8 cellular contexts compared by ENCODE assay signal in the genomic region with DNA sequence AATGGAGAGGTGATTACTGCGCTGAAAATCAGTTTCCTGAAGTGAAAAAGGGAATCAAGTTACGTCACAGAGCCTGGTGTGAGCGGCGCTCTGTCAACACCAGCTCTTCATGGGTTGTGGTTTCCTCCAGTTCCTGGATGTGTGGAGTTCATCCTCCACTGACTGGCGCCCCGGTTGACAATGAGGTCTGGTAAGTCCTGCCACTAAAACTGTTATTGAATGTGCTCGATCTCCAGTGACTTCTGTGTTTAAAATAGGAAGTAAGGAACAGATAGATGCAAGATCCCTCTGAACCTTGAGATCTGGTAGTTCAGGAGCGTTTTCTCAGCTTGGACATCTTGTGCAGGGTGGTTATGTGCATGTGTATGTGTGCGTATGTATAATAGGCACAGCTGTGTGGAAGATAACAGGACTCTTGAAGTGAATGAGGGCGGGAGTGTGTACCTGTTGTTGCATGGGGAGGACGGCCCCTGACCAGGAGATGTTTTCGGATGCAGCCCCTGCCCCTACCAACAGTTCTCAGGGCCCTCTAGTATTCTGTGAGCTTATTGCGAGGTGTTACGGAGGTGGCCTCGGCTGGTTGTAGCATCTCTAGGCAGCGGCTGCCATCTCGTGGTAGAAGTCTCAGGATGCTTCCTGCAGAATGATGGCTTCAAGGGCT. TPM values are rescaled to one million over a fixed set of nuclear protein-coding genes. Genes with fewer than 3 reads are reported as not detected.
DNase-seq lines count a peak whose midpoint lies in the region; ATAC-seq and TF ChIP-seq lines count a peak whose summit lies in the region.

No MANE protein-coding gene starts in this region.

- 29% methylated on average over 17 of the region's 17 CpGs for WGBS in esophagus muscularis mucosa

- intact Hi-C loops in esophagus muscularis mucosa (cut with DNase I) (loop anchor here (2.0 to 5.0 kb wide), 2 partner anchors 77 to 244 kb away; no protein-coding TSS in a partner anchor), natural killer cell (cut with micrococcal nuclease) (loop anchor here (1.0 kb wide), 2 partner anchors 244 to 420 kb away; no protein-coding TSS in a partner anchor)

- peaks cover 0 to 3% (median 1%) of the 10 kb centered on the region in 4 donors for H3K4me1 ChIP-seq in esophagus muscularis mucosa

- no peaks in the 10 kb centered on the region for H3K27me3 ChIP-seq in esophagus muscularis mucosa

- H3K9me3 ChIP-seq in esophagus muscularis mucosa: no peaks in the 10 kb centered on the region

- H3K9me3 Mint-ChIP-seq in natural killer cell: no peaks in the 10 kb centered on the region

- TF ChIP-seq EP300 in esophagus muscularis mucosa (IDR thresholded peaks at IDR 0.05): no peak

- peak; percentile 93 for ATAC-seq in GM19455 (IDR thresholded peaks at IDR 0.05; ENCODE audit: unreplicated experiment)
- peak; percentile 83 for ATAC-seq in HG03558 (IDR thresholded peaks at IDR 0.05; ENCODE audit: extremely low read depth, unreplicated experiment)
- ATAC-seq in natural killer cell: peak; percentile 89 to 93 (median 92)
- peak; percentile 91 for ATAC-seq in stimulated activated naive CD8-positive, alpha-beta T cell treated with anti-CD3 and anti-CD28 coated beads, Interleukin-15, Interleukin-2, amounts not matched to agents 100 U/mL and 50 U/mL, for 24 hours

- no peak overlapping the region for H3K27ac ChIP-seq in esophagus muscularis mucosa (replicated peaks in 1 of 4)

- H3K4me3 ChIP-seq in esophagus muscularis mucosa: no peak overlapping the region

- DNase-seq in COR-L47 (lab: John Stamatoyannopoulos, UW): peak; percentile 69
- peak; percentile 82 for DNase-seq in NOMO-1 treated with dmso at 0.1 percent for 144 hours (lab: John Stamatoyannopoulos, UW; ENCODE audit: unreplicated experiment)
- peak; percentile 62 for DNase-seq in activated T-cell treated with anti-CD3 and anti-CD28 coated beads for 1 hour (ENCODE audit: low read depth)
- DNase-seq in esophagus muscularis mucosa (ENCODE audit: extremely low spot score): no peak
- peak; percentile 45 for DNase-seq in natural killer cell
- peak; percentile 78 for DNase-seq in stimulated activated naive CD8-positive, alpha-beta T cell treated with anti-CD3 and anti-CD28 coated beads, Interleukin-15, Interleukin-2, amounts not matched to agents 100 U/mL and 50 U/mL, for 24 hours

- TF ChIP-seq CTCF in esophagus muscularis mucosa (IDR thresholded peaks at IDR 0.05): peak; percentile 61 to 77 (median 68)
- TF ChIP-seq CTCF in natural killer cell (IDR thresholded peaks at IDR 0.05): peak; percentile 64

- peak overlapping the region; percentile 43 for H3K4me3 Mint-ChIP-seq in natural killer cell

- TF ChIP-seq POLR2A in esophagus muscularis mucosa (IDR thresholded peaks at IDR 0.05; ENCODE audit: low read depth): no peak

- peaks cover 0 to 2% of the 10 kb centered on the region in 2 donors for H3K27me3 Mint-ChIP-seq in natural killer cell (ENCODE audit: low read depth in 2 of 2)

- H3K27ac Mint-ChIP-seq in natural killer cell: peak overlapping the region; percentile 45 to 70

- no peaks in the 10 kb centered on the region for H3K36me3 Mint-ChIP-seq in natural killer cell

- H3K36me3 ChIP-seq in esophagus muscularis mucosa: no peaks in the 10 kb centered on the region

- H3K4me1 Mint-ChIP-seq in natural killer cell: peaks cover 10% of the 10 kb centered on the region in 2 donors

RNA-seq across cellular contexts. Expression of a gene that starts 22.0 kb away (rescaled TPM):
- total RNA-seq in esophagus muscularis mucosa (100 to 1,000 TPM in 1 of 4 donors, 10 to 100 TPM in 3; 64.1 to 108 (median 92.6) TPM), natural killer cell (10 to 100 TPM; 21.1 to 32.5 (median 32.0) TPM)
